Comparison of ENCODE assay signal across 12 cellular contexts in genomic region chr13:110006304-110006703, GRCh38.
DNase-seq lines count a peak whose midpoint lies in the region; ATAC-seq and TF ChIP-seq lines count a peak whose summit lies in the region.
"Had no signal": no experiment of that assay in that cellular context is flagged by ENCODE, and none has a peak within 500 bp of the region (broad histone marks: within the 10 kb centered on the region; RNA-seq: fewer than 3 reads in every experiment).

No MANE protein-coding gene starts in this region.

- peak; percentile 57 for ATAC-seq in left lobe of liver
- ATAC-seq: GM12878; stimulated activated effector memory CD8-positive, alpha-beta T cell treated with anti-CD3 and anti-CD28 coated beads, Interleukin-12 subunit alpha, Interleukin-12 subunit beta, amount 100 ng/mL, for 72 hours had no signal

- TF ChIP-seq CTCF in VCaP (conservative IDR thresholded peaks at IDR 0.05) (no peak), coronary artery (IDR thresholded peaks at IDR 0.05) (no peak)

- DNase-seq in DMS153 (lab: John Stamatoyannopoulos, UW) (peak; percentile 78), M059J (ENCODE audit: low read depth) (peak; percentile 91), left lobe of liver (ENCODE audit: low spot score) (no peak), mucosa of gallbladder (ENCODE audit: low spot score) (no peak), coronary artery (ENCODE audit: low spot score) (no peak), middle frontal gyrus (ENCODE audit: extremely low spot score, low spot score) (no peak)
- DNase-seq in activated T-cell treated with anti-CD3 and anti-CD28 coated beads, Interleukin-2, amount 50 U/mL, for 48 hours, result no peak
- DNase-seq: CD8-positive, alpha-beta memory T cell; NCI-H146 had no signal

- H3K27ac ChIP-seq in VCaP (peak overlapping the region; percentile 67), coronary artery (no peak overlapping the region)

- no peak overlapping the region for H3K4me3 ChIP-seq in coronary artery
- H3K4me3 ChIP-seq: GM12878 had no signal

Comparison
In these comparisons a context has a peak if more than half of its experiments do, and no peak if none do; other contexts are left out.
1. DNase-seq: peak in DMS153 (single experiment) and M059J (single experiment); none in left lobe of liver (single experiment), mucosa of gallbladder (single experiment), coronary artery (single experiment), middle frontal gyrus (single experiment) and activated T-cell treated with anti-CD3 and anti-CD28 coated beads, Interleukin-2, amount 50 U/mL, for 48 hours (0 of 2).